ENCODE assay signal across 2 cellular contexts in genomic region chr7:151124899-151125399, GRCh38.
TF ChIP-seq lines count a peak whose summit lies in the region.

No MANE protein-coding gene starts in this region.

TF ChIP-seq in HEK293, 187 proteins besides CTCF, POLR2A, EP300 and RAD21 (continues in another document):
- no peak for TF ChIP-seq ZNF660 (tag by site-specific recombination; IDR thresholded peaks at IDR 0.05)
- TF ChIP-seq ZNF157 (tag by site-specific recombination; IDR thresholded peaks at IDR 0.05), result no peak
- no peak for TF ChIP-seq ZNF76 (tag by site-specific recombination; IDR thresholded peaks at IDR 0.05; ENCODE audit: borderline replicate concordance, low read depth)
- TF ChIP-seq ZNF2 (tag by site-specific recombination; IDR thresholded peaks at IDR 0.05), result no peak
- TF ChIP-seq EGR2 (tag by site-specific recombination; IDR thresholded peaks at IDR 0.05; ENCODE audit: low read depth), result peak; percentile 35; the same call in 1 of the 2 replicates
- no peak for TF ChIP-seq ZSCAN30 (tag by site-specific recombination; IDR thresholded peaks at IDR 0.05)
- TF ChIP-seq ZNF843 (tag by site-specific recombination; IDR thresholded peaks at IDR 0.05), result no peak
- no peak for TF ChIP-seq ZNF449 (tag by site-specific recombination; IDR thresholded peaks at IDR 0.05)
- TF ChIP-seq ZNF561 (tag by site-specific recombination; IDR thresholded peaks at IDR 0.05; ENCODE audit: borderline replicate concordance), result no peak
- TF ChIP-seq ZBTB11 (tag by site-specific recombination; conservative IDR thresholded peaks at IDR 0.05; ENCODE audit: low read depth), result no peak
- TF ChIP-seq PRDM6 (tag by site-specific recombination; IDR thresholded peaks at IDR 0.05), result no peak
- TF ChIP-seq ZBTB44 (tag by site-specific recombination; IDR thresholded peaks at IDR 0.05), result no peak
- no peak for TF ChIP-seq BCL6B (tag by site-specific recombination; IDR thresholded peaks at IDR 0.05)

TF ChIP-seq in K562, 482 proteins besides CTCF, POLR2A, EP300 and RAD21:
- TF ChIP-seq EP400 (IDR thresholded peaks at IDR 0.05) (no peak), RBM22 (IDR thresholded peaks at IDR 0.05; ENCODE audit: low read depth, low read length, poor library complexity, severe bottlenecking) (no peak), EGR1 (conservative IDR thresholded peaks at IDR 0.05) (peak; percentile 68)
